In genomic region chr15:53976844-53977392, GRCh38 we compare ENCODE assay signal across 8 cellular contexts. TPM values are rescaled to one million over a fixed set of nuclear protein-coding genes. Genes with fewer than 3 reads are reported as not detected.
DNase-seq lines count a peak whose midpoint lies in the region; ATAC-seq and TF ChIP-seq lines count a peak whose summit lies in the region.
"Had no signal": no experiment of that assay in that cellular context is flagged by ENCODE, and none has a peak within 500 bp of the region (broad histone marks: within the 10 kb centered on the region; RNA-seq: fewer than 3 reads in every experiment).

No MANE protein-coding gene starts in this region.

- peaks cover 2% of the 10 kb centered on the region for H3K9me3 Mint-ChIP-seq in glutamatergic neuron (ENCODE audit: unreplicated experiment)
- H3K9me3 Mint-ChIP-seq in stimulated activated effector memory CD8-positive, alpha-beta T cell treated with anti-CD3 and anti-CD28 coated beads, Interleukin-12 subunit alpha, Interleukin-12 subunit beta, amount 100 ng/mL, for 72 hours = no peaks in the 10 kb centered on the region

- DNase-seq in Kasumi-1 (lab: John Stamatoyannopoulos, UW) (peak; percentile 26 to 44), Panc1 (ENCODE audit: low read depth, low spot score) (no peak), glutamatergic neuron (peak; percentile 74), thoracic aorta (ENCODE audit: low spot score) (no peak), NCI-H187 treated with DMSO at 0.1 percent for 48 hours (lab: John Stamatoyannopoulos, UW) (no peak), GM10266 (ENCODE audit: extremely low spot score) (no peak)
- DNase-seq in stimulated activated effector memory CD8-positive, alpha-beta T cell treated with anti-CD3 and anti-CD28 coated beads, Interleukin-12 subunit alpha, Interleukin-12 subunit beta, amount 100 ng/mL, for 72 hours (ENCODE audit: low spot score in 2 of 2) = no peak
- DNase-seq: activated effector memory CD4-positive, alpha-beta T cell treated with anti-CD3 and anti-CD28 coated beads, Interleukin-2, amount 50 U/mL, for 16 hours had no signal

- H3K27me3 ChIP-seq in Panc1 (ENCODE audit: control insufficient read depth, insufficient read depth, low read length) = peaks cover 20% of the 10 kb centered on the region
- no peaks in the 10 kb centered on the region for H3K27me3 ChIP-seq in thoracic aorta (replicated peaks; ENCODE audit: insufficient read depth)

- POLR2A ChIA-PET in Panc1 (lab: Charles Lee) = no interaction called here

- H3K36me3 ChIP-seq in Panc1 (ENCODE audit: control insufficient read depth, insufficient read depth, low read length) (no peaks in the 10 kb centered on the region), thoracic aorta (no peaks in the 10 kb centered on the region)

- H3K9me3 ChIP-seq in Panc1 (ENCODE audit: control insufficient read depth, insufficient read depth, low read depth, low read length) (no peaks in the 10 kb centered on the region), thoracic aorta (no peaks in the 10 kb centered on the region)

- ATAC-seq in Panc1 (peak; percentile 80), thoracic aorta (ENCODE audit: insufficient number of reproducible peaks, low FRiP score, low read depth) (peak; percentile 46)
- no peak for ATAC-seq in stimulated activated effector memory CD8-positive, alpha-beta T cell treated with anti-CD3 and anti-CD28 coated beads, Interleukin-12 subunit alpha, Interleukin-12 subunit beta, amount 100 ng/mL, for 72 hours

- H3K4me3 ChIP-seq in Panc1 (ENCODE audit: low read depth in 2 of 2, low read length in 2 of 2) = no peak overlapping the region
- peak overlapping the region; percentile 72 for H3K4me3 ChIP-seq in thoracic aorta

- H3K27ac ChIP-seq in Panc1 (ENCODE audit: low read length) (no peak overlapping the region), thoracic aorta (peak overlapping the region in 1 of 2 donors; percentile 81)

- BruUV-seq in Panc1 (replicated peaks; lab: Mats Ljungman, UMichigan) = no TSS peak

- peaks cover 4% of the 10 kb centered on the region for H3K4me1 ChIP-seq in Panc1 (ENCODE audit: control insufficient read depth, insufficient read depth, low read length)
- H3K4me1 ChIP-seq in thoracic aorta (ENCODE audit: control insufficient read depth in 1 of 2, low read depth in 2 of 2) = peaks cover 0 to 5% of the 10 kb centered on the region in 2 donors

- no peaks in the 10 kb centered on the region for H3K27me3 Mint-ChIP-seq in glutamatergic neuron (ENCODE audit: unreplicated experiment)

- TF ChIP-seq CTCF in Panc1 (IDR thresholded peaks at IDR 0.05) (peak; percentile 54), glutamatergic neuron (IDR thresholded peaks at IDR 0.05; ENCODE audit: partially characterized antibody, unreplicated experiment) (peak; percentile 23), thoracic aorta (IDR thresholded peaks at IDR 0.05) (peak; percentile 58), GM10266 (IDR thresholded peaks at IDR 0.05; ENCODE audit: control insufficient read depth, insufficient read depth, low read depth, missing control alignments) (no peak)

- peak overlapping the region; percentile 13 for H3K4me3 Mint-ChIP-seq in glutamatergic neuron (ENCODE audit: unreplicated experiment)
- no peak overlapping the region for H3K4me3 Mint-ChIP-seq in stimulated activated effector memory CD8-positive, alpha-beta T cell treated with anti-CD3 and anti-CD28 coated beads, Interleukin-12 subunit alpha, Interleukin-12 subunit beta, amount 100 ng/mL, for 72 hours

- intact Hi-C loops in Panc1 (cut with micrococcal nuclease; ENCODE audit: unreplicated experiment) = no loop called here

- peaks cover 5% of the 10 kb centered on the region for H3K4me1 Mint-ChIP-seq in glutamatergic neuron (ENCODE audit: low read depth, unreplicated experiment)
- H3K4me1 Mint-ChIP-seq in stimulated activated effector memory CD8-positive, alpha-beta T cell treated with anti-CD3 and anti-CD28 coated beads, Interleukin-12 subunit alpha, Interleukin-12 subunit beta, amount 100 ng/mL, for 72 hours = no peaks in the 10 kb centered on the region

- H3K27ac Mint-ChIP-seq in glutamatergic neuron (ENCODE audit: unreplicated experiment) = peak overlapping the region; percentile 11
- no peak overlapping the region for H3K27ac Mint-ChIP-seq in stimulated activated effector memory CD8-positive, alpha-beta T cell treated with anti-CD3 and anti-CD28 coated beads, Interleukin-12 subunit alpha, Interleukin-12 subunit beta, amount 100 ng/mL, for 72 hours

- H3K36me3 Mint-ChIP-seq in glutamatergic neuron (ENCODE audit: unreplicated experiment) = no peaks in the 10 kb centered on the region
- no peaks in the 10 kb centered on the region for H3K36me3 Mint-ChIP-seq in stimulated activated effector memory CD8-positive, alpha-beta T cell treated with anti-CD3 and anti-CD28 coated beads, Interleukin-12 subunit alpha, Interleukin-12 subunit beta, amount 100 ng/mL, for 72 hours

- in situ Hi-C loops in Panc1 (cut with HindIII; ENCODE audit: low pct_unique_long_range_greater_than_20kb, low sequenced_read_pairs) = no loop called here

- CTCF ChIA-PET in Panc1 (lab: Charles Lee) = no interaction called here

RNA-seq across cellular contexts. Expression of gene UNC13C, which starts 1.3 kb away (rescaled TPM):
- total RNA-seq in Panc1 (2021; ENCODE audit: unreplicated experiment) (not detected), glutamatergic neuron (ENCODE audit: unreplicated experiment) (0.49 TPM), thoracic aorta (1 to 10 TPM; 1.2 to 4.2 TPM)
- polyA plus RNA-seq in Panc1 (2012; ENCODE audit: insufficient read length) = not detected

Comparison
In these comparisons a context has a peak if more than half of its experiments do, and no peak if none do; other contexts are left out.
1. DNase-seq: peak in Kasumi-1 (2 of 2) and glutamatergic neuron (single experiment); none in Panc1 (single experiment), thoracic aorta (single experiment), NCI-H187 treated with DMSO at 0.1 percent for 48 hours (single experiment), GM10266 (single experiment) and stimulated activated effector memory CD8-positive, alpha-beta T cell treated with anti-CD3 and anti-CD28 coated beads, Interleukin-12 subunit alpha, Interleukin-12 subunit beta, amount 100 ng/mL, for 72 hours (0 of 2).